In genomic region chr2:216650607-216651229, GRCh38 we compare ENCODE assay signal across 2 cellular contexts.
TF ChIP-seq lines count a peak whose summit lies in the region.

No MANE protein-coding gene starts in this region.

TF ChIP-seq in GM12878, 131 proteins besides CTCF, POLR2A, EP300 and RAD21:
- no peak for TF ChIP-seq EED (IDR thresholded peaks at IDR 0.05; ENCODE audit: low read depth)
- peak; percentile 44; the same call in 1 of the 2 replicates for TF ChIP-seq NR2F1 (conservative IDR thresholded peaks at IDR 0.05)

TF ChIP-seq in HepG2, 621 proteins besides CTCF, POLR2A, EP300 and RAD21 (continues in another document):
- TF ChIP-seq MEIS2 (CRISPR knock-in tag; IDR thresholded peaks at IDR 0.05) (no peak), ZNF609 (CRISPR knock-in tag; IDR thresholded peaks at IDR 0.05; ENCODE audit: borderline replicate concordance) (no peak), TRAFD1 (CRISPR knock-in tag; IDR thresholded peaks at IDR 0.05; ENCODE audit: borderline replicate concordance) (no peak), ATF2 (CRISPR knock-in tag; IDR thresholded peaks at IDR 0.05) (peak; percentile 57; the same call in 1 of the 2 replicates), MED1 (CRISPR knock-in tag; IDR thresholded peaks at IDR 0.05) (peak; percentile 55), RXRA (CRISPR knock-in tag; IDR thresholded peaks at IDR 0.05) (peak; percentile 23; the same call in 1 of the 2 replicates), ZNF326 (CRISPR knock-in tag; IDR thresholded peaks at IDR 0.05; ENCODE audit: borderline replicate concordance) (no peak), HDAC2 (CRISPR knock-in tag; IDR thresholded peaks at IDR 0.05) (peak; percentile 36; the same call in 1 of the 2 replicates), FOXO1 (CRISPR knock-in tag; IDR thresholded peaks at IDR 0.05) (peak; percentile 8; the same call in 1 of the 2 replicates), GATAD2A (CRISPR knock-in tag; IDR thresholded peaks at IDR 0.05) (peak; percentile 57; the same call in 1 of the 2 replicates), HDAC1 (CRISPR knock-in tag; IDR thresholded peaks at IDR 0.05) (0 out of 2 replicates have a peak, but pooled peaks have one; percentile 32), ZNF24 (IDR thresholded peaks at IDR 0.05) (no peak), MXD3 (CRISPR knock-in tag; IDR thresholded peaks at IDR 0.05) (no peak), MYC (CRISPR knock-in tag; IDR thresholded peaks at IDR 0.05; ENCODE audit: borderline replicate concordance) (no peak), ZXDC (CRISPR knock-in tag; IDR thresholded peaks at IDR 0.05) (no peak), STAT5B (CRISPR knock-in tag; IDR thresholded peaks at IDR 0.05) (no peak), SMARCE1 (IDR thresholded peaks at IDR 0.05; ENCODE audit: borderline replicate concordance) (no peak), PHF21A (CRISPR knock-in tag; IDR thresholded peaks at IDR 0.05) (peak; percentile 21; the same call in 1 of the 2 replicates), ZNF362 (CRISPR knock-in tag; IDR thresholded peaks at IDR 0.05; ENCODE audit: borderline replicate concordance) (peak; percentile 98), PAXIP1 (CRISPR knock-in tag; conservative IDR thresholded peaks at IDR 0.05) (peak; percentile 60), FOXP1 (IDR thresholded peaks at IDR 0.05) (no peak), FOXP1 (CRISPR knock-in tag; IDR thresholded peaks at IDR 0.05) (peak; percentile 64), ZUFSP (CRISPR knock-in tag; IDR thresholded peaks at IDR 0.05; ENCODE audit: borderline replicate concordance) (no peak), ATAD3A (CRISPR knock-in tag; IDR thresholded peaks at IDR 0.05) (no peak), AHDC1 (CRISPR knock-in tag; IDR thresholded peaks at IDR 0.05; ENCODE audit: borderline replicate concordance) (peak; percentile 68; the same call in 1 of the 2 replicates), PITX1 (CRISPR knock-in tag; IDR thresholded peaks at IDR 0.05) (0 out of 2 replicates have a peak, but pooled peaks have one; percentile 39), HOXA3 (CRISPR knock-in tag; IDR thresholded peaks at IDR 0.05) (peak; percentile 26; the same call in 1 of the 2 replicates), SALL1 (CRISPR knock-in tag; IDR thresholded peaks at IDR 0.05) (peak; percentile 67), ZNF572 (CRISPR knock-in tag; IDR thresholded peaks at IDR 0.05) (no peak)
